Comparison of ENCODE assay signal across 9 cellular contexts in genomic region chr6:27250277-27250954, GRCh38. TPM values are rescaled to one million over a fixed set of nuclear protein-coding genes. Genes with fewer than 3 reads are reported as not detected.
A peak's percentile ranks its signal among the peaks of the same experiment; 100 is the strongest.
DNase-seq lines count a peak whose midpoint lies in the region; ATAC-seq and TF ChIP-seq lines count a peak whose summit lies in the region.
"Had no signal": no experiment of that assay in that cellular context is flagged by ENCODE, and none has a peak within 500 bp of the region (broad histone marks: within the 10 kb centered on the region; RNA-seq: fewer than 3 reads in every experiment).

No MANE protein-coding gene starts in this region.

- in situ Hi-C loops in HAP-1 (cut with MboI; ENCODE audit: low sequenced_read_pairs): no loop called here

- TF ChIP-seq CTCF in WI38 (IDR thresholded peaks at IDR 0.05; ENCODE audit: low read depth, low read length) (no peak), glutamatergic neuron (IDR thresholded peaks at IDR 0.05; ENCODE audit: partially characterized antibody, unreplicated experiment) (no peak)

- no peak overlapping the region for H3K27ac Mint-ChIP-seq in glutamatergic neuron (ENCODE audit: unreplicated experiment)

- H3K9me3 ChIP-seq in HAP-1: no peaks in the 10 kb centered on the region
- no peaks in the 10 kb centered on the region for H3K9me3 ChIP-seq in skeletal muscle satellite cell (replicated peaks; ENCODE audit: low read length)

- no peaks in the 10 kb centered on the region for H3K4me1 Mint-ChIP-seq in glutamatergic neuron (ENCODE audit: low read depth, unreplicated experiment)

- H3K27me3 Mint-ChIP-seq in glutamatergic neuron (ENCODE audit: unreplicated experiment): peaks cover 4% of the 10 kb centered on the region

- H3K4me1 ChIP-seq in HAP-1 (peaks cover 6% of the 10 kb centered on the region), skeletal muscle satellite cell (ENCODE audit: control insufficient read depth, insufficient read depth, low read length) (peaks cover 7% of the 10 kb centered on the region)

- no peak for ATAC-seq in HG03159 (IDR thresholded peaks at IDR 0.05; ENCODE audit: unreplicated experiment)

- H3K36me3 Mint-ChIP-seq in glutamatergic neuron (ENCODE audit: unreplicated experiment): no peaks in the 10 kb centered on the region

- no peak overlapping the region for H3K9ac ChIP-seq in skeletal muscle satellite cell (ENCODE audit: low read depth, low read length)

- H3K4me2 ChIP-seq in skeletal muscle satellite cell (ENCODE audit: low read length): peak overlapping the region; percentile 78

- peak overlapping the region; percentile 64 for H3K4me3 ChIP-seq in HAP-1
- peak overlapping the region; percentile 54 for H3K4me3 ChIP-seq in WI38 (ENCODE audit: low read depth, low read length)
- H3K4me3 ChIP-seq in skeletal muscle satellite cell (ENCODE audit: low read length): peak overlapping the region; percentile 61

- peak overlapping the region; percentile 86 for H3K4me3 Mint-ChIP-seq in glutamatergic neuron (ENCODE audit: unreplicated experiment)

- DNase-seq in HAP-1 (ENCODE audit: low spot score in 2 of 2) (no peak), glutamatergic neuron (no peak), cortex of kidney (lab: John Stamatoyannopoulos, UW) (no peak), NCI-H2171 treated with DMSO at 0.1 percent for 48 hours (lab: John Stamatoyannopoulos, UW) (no peak), NCI-H748 treated with DMSO at 0.1 percent for 48 hours (lab: John Stamatoyannopoulos, UW) (no peak)
- DNase-seq: NCI-H1694 treated with DMSO at 0.1 percent for 48 hours had no signal

- H3K36me3 ChIP-seq in HAP-1 (replicated peaks) (no peaks in the 10 kb centered on the region), skeletal muscle satellite cell (ENCODE audit: insufficient read depth, low read length) (no peaks in the 10 kb centered on the region)

- H3K9me3 Mint-ChIP-seq in glutamatergic neuron (ENCODE audit: unreplicated experiment): peaks cover 1% of the 10 kb centered on the region

- H3K27me3 ChIP-seq in HAP-1 (ENCODE audit: low read depth) (no peaks in the 10 kb centered on the region), skeletal muscle satellite cell (ENCODE audit: control insufficient read depth, insufficient read depth, low read length) (peaks cover 54% of the 10 kb centered on the region)

RNA-seq across cellular contexts. Expression of gene PRSS16, which starts 2.9 kb away (rescaled TPM):
- total RNA-seq in glutamatergic neuron (ENCODE audit: unreplicated experiment): 0.64 TPM
- 0.76 TPM in 1 of 2 replicates, not detected in the other for total RNA-seq in skeletal muscle satellite cell (2012; rRNA removed)
